ENCODE assay signal across 25 cellular contexts in genomic region chr2:156211318-156211717, GRCh38.
A peak's percentile ranks its signal among the peaks of the same experiment; 100 is the strongest.
DNase-seq lines count a peak whose midpoint lies in the region; ATAC-seq, FAIRE-seq and TF ChIP-seq lines count a peak whose summit lies in the region.
"Had no signal": no experiment of that assay in that cellular context is flagged by ENCODE, and none has a peak within 500 bp of the region (broad histone marks: within the 10 kb centered on the region; RNA-seq: fewer than 3 reads in every experiment).

No MANE protein-coding gene starts in this region.

- H3K27me3 ChIP-seq in mammary epithelial cell (ENCODE audit: insufficient read depth, low read length) (no peaks in the 10 kb centered on the region), bronchial epithelial cell (ENCODE audit: control insufficient read depth, insufficient read depth, low read length) (no peaks in the 10 kb centered on the region), foreskin keratinocyte (no peaks in the 10 kb centered on the region), HAP-1 (ENCODE audit: low read depth) (no peaks in the 10 kb centered on the region)
- H3K27me3 ChIP-seq: BE2C, BLaER1 had no signal

- TF ChIP-seq CTCF in mammary epithelial cell (conservative IDR thresholded peaks at IDR 0.05 in 1 of 2, IDR thresholded peaks at IDR 0.05 in 1 of 2; ENCODE audit: extremely low read depth in 1 of 2, insufficient read depth in 1 of 2, low read depth in 1 of 2, low read length in 2 of 2) (no peak), MCF 10A (IDR thresholded peaks at IDR 0.05; ENCODE audit: unreplicated experiment) (no peak), bronchial epithelial cell (IDR thresholded peaks at IDR 0.05; ENCODE audit: insufficient read depth, low read length, severe bottlenecking) (no peak), foreskin keratinocyte (conservative IDR thresholded peaks at IDR 0.05) (no peak)

- H3K9me3 ChIP-seq in mammary epithelial cell (replicated peaks; ENCODE audit: insufficient read depth, low read length) (no peaks in the 10 kb centered on the region), HAP-1 (no peaks in the 10 kb centered on the region)
- H3K9me3 ChIP-seq: BE2C, BLaER1 had no signal

- H3K4me3 Mint-ChIP-seq in MCF 10A (ENCODE audit: unreplicated experiment) = no peak overlapping the region
- H3K4me3 Mint-ChIP-seq: CD14-positive monocyte; CD4-positive, alpha-beta memory T cell; CD4-positive, CD25-positive, alpha-beta regulatory T cell; CD8-positive, alpha-beta memory T cell had no signal

- H3K36me3 ChIP-seq in mammary epithelial cell (ENCODE audit: insufficient read depth, low read length) = no peaks in the 10 kb centered on the region
- no peaks in the 10 kb centered on the region for H3K36me3 ChIP-seq in bronchial epithelial cell (ENCODE audit: control insufficient read depth, insufficient read depth, low read length)
- no peaks in the 10 kb centered on the region for H3K36me3 ChIP-seq in HAP-1 (replicated peaks)
- H3K36me3 ChIP-seq: BE2C, BLaER1 had no signal

- peak; percentile 73 for ATAC-seq in foreskin keratinocyte

- dilution Hi-C loops in mammary epithelial cell (cut with HindIII; ENCODE audit: low sequenced_read_pairs) = no loop called here

- intact Hi-C loops in mammary epithelial cell (cut with micrococcal nuclease) = loop anchor here (10.0 kb wide), 1 partner anchor 147 kb away; no protein-coding TSS in a partner anchor
- intact Hi-C loops in MCF 10A (cut with micrococcal nuclease) = no loop called here

- H3K4me3 ChIP-seq in mammary epithelial cell (replicated peaks in 1 of 3; ENCODE audit: insufficient read depth in 1 of 3, low read depth in 2 of 3, low read length in 3 of 3) (no peak overlapping the region), bronchial epithelial cell (ENCODE audit: low read depth, low read length) (no peak overlapping the region), HAP-1 (no peak overlapping the region)
- H3K4me3 ChIP-seq: BLaER1 had no signal

- no peak for FAIRE-seq in bronchial epithelial cell (lab: Jason Lieb, UNC)
- FAIRE-seq: A204.1, D721Med, G401.6, GM12891, GM19239 had no signal

- no peak overlapping the region for H2AFZ ChIP-seq in mammary epithelial cell (ENCODE audit: low read depth, low read length)

- POLR2A ChIA-PET in MCF 10A (lab: Yijun Ruan, JAX) = no interaction called here

- H3K9ac ChIP-seq in mammary epithelial cell (ENCODE audit: insufficient read depth, low read length) = no peak overlapping the region
- H3K9ac ChIP-seq: BLaER1 had no signal

- CTCF ChIA-PET in mammary epithelial cell (lab: Charles Lee; ENCODE audit: low non-redundant PET) = no interaction called here
- CTCF ChIA-PET in MCF 10A (lab: Yijun Ruan, JAX) = interaction anchor here (0.7 to 1.7 kb wide), 2 partner anchors 41 to 141 kb away, joined by 4 read pairs; no protein-coding TSS in a partner anchor

- in situ Hi-C loops in mammary epithelial cell (cut with MboI; ENCODE audit: low sequenced_read_pairs in 2 of 2) = no loop called here
- in situ Hi-C loops in HAP-1 (cut with MboI; ENCODE audit: low sequenced_read_pairs) = no loop called here

- DNase-seq in mammary epithelial cell (peak; percentile 49), MCF 10A (ENCODE audit: unreplicated experiment) (no peak), bronchial epithelial cell (ENCODE audit: low read depth) (peak; percentile 62), epithelial cell of prostate (ENCODE audit: low read depth, low spot score) (no peak), foreskin keratinocyte (peak; percentile 21 to 62), HAP-1 (ENCODE audit: low spot score in 2 of 2) (no peak), A172 (ENCODE audit: low spot score) (no peak), D341Med (ENCODE audit: low spot score) (no peak)
- DNase-seq: ACHN; BE2C; C1 segment of cervical spinal cord; CD4-positive, alpha-beta memory T cell; CD4-positive, CD25-positive, alpha-beta regulatory T cell; CD8-positive, alpha-beta memory T cell; COR-L47; DMS79 treated with DMSO at 0.1 percent for 48 hours; GF-D8 had no signal

- BruUV-seq in mammary epithelial cell (replicated peaks; lab: Mats Ljungman, UMichigan) (no TSS peak), MCF 10A (replicated peaks; lab: Mats Ljungman, UMichigan) (no TSS peak)

- no peaks in the 10 kb centered on the region for H3K79me2 ChIP-seq in mammary epithelial cell (ENCODE audit: insufficient read depth, low read length)

- no peak overlapping the region for H3K27ac ChIP-seq in mammary epithelial cell (ENCODE audit: insufficient read depth, low read depth, low read length)
- H3K27ac ChIP-seq in epithelial cell of prostate = peak overlapping the region; percentile 15
- no peak overlapping the region for H3K27ac ChIP-seq in foreskin keratinocyte
- H3K27ac ChIP-seq: 22Rv1, BLaER1 had no signal

- no peaks in the 10 kb centered on the region for H3K27me3 Mint-ChIP-seq in MCF 10A (ENCODE audit: insufficient read depth, unreplicated experiment)

- H3K27ac Mint-ChIP-seq in MCF 10A (ENCODE audit: low read depth, unreplicated experiment) = no peak overlapping the region
- H3K27ac Mint-ChIP-seq: CD14-positive monocyte; CD4-positive, alpha-beta memory T cell; CD4-positive, CD25-positive, alpha-beta regulatory T cell; CD8-positive, alpha-beta memory T cell had no signal

- H4K20me1 ChIP-seq in mammary epithelial cell (ENCODE audit: insufficient read depth, low read length) = no peaks in the 10 kb centered on the region
- H4K20me1 ChIP-seq: BLaER1 had no signal

- H3K4me2 ChIP-seq in mammary epithelial cell (ENCODE audit: insufficient read depth, low read depth, low read length) = no peak overlapping the region
- H3K4me2 ChIP-seq: BLaER1 had no signal

- H3K9me3 Mint-ChIP-seq in MCF 10A (ENCODE audit: unreplicated experiment) = no peaks in the 10 kb centered on the region
- H3K9me3 Mint-ChIP-seq: CD8-positive, alpha-beta memory T cell had no signal

- H3K36me3 Mint-ChIP-seq in MCF 10A (ENCODE audit: insufficient read depth, unreplicated experiment) = no peaks in the 10 kb centered on the region
- H3K36me3 Mint-ChIP-seq: CD14-positive monocyte; CD4-positive, alpha-beta memory T cell; CD4-positive, CD25-positive, alpha-beta regulatory T cell; CD8-positive, alpha-beta memory T cell had no signal

- H3K4me1 ChIP-seq in mammary epithelial cell (ENCODE audit: insufficient read depth, low read length) (no peaks in the 10 kb centered on the region), foreskin keratinocyte (peaks cover 10% of the 10 kb centered on the region), HAP-1 (no peaks in the 10 kb centered on the region; the same call in 1 of the 2 replicates)
- H3K4me1 ChIP-seq: BE2C, BLaER1 had no signal

- H3K4me1 Mint-ChIP-seq in MCF 10A (ENCODE audit: insufficient read depth, unreplicated experiment) = no peaks in the 10 kb centered on the region
- H3K4me1 Mint-ChIP-seq: CD14-positive monocyte; CD4-positive, alpha-beta memory T cell; CD4-positive, CD25-positive, alpha-beta regulatory T cell; CD8-positive, alpha-beta memory T cell had no signal

Comparison
In these comparisons a context has a peak if more than half of its experiments do, and no peak if none do; other contexts are left out.
1. DNase-seq: peak in mammary epithelial cell (single experiment), bronchial epithelial cell (single experiment) and foreskin keratinocyte (2 of 2); none in MCF 10A (single experiment), epithelial cell of prostate (single experiment), HAP-1 (0 of 2), A172 (single experiment) and D341Med (single experiment).